Comparison of ENCODE assay signal across 22 cellular contexts in genomic region chr4:101339332-101339731, GRCh38.
"Had no signal": no experiment of that assay in that cellular context is flagged by ENCODE, and none has a peak within 500 bp of the region (broad histone marks: within the 10 kb centered on the region; RNA-seq: fewer than 3 reads in every experiment).

No MANE protein-coding gene starts in this region.

- H3K27ac ChIP-seq: colonic mucosa, esophagus squamous epithelium, ovary, right atrium auricular region, sigmoid colon, tibial artery, upper lobe of left lung, vagina had no signal

- H3K9me3 Mint-ChIP-seq: neural crest cell; stimulated activated effector memory CD8-positive, alpha-beta T cell treated with anti-CD3 and anti-CD28 coated beads, Interleukin-12 subunit alpha, Interleukin-12 subunit beta, amount 100 ng/mL, for 72 hours; stimulated activated naive CD8-positive, alpha-beta T cell treated with anti-CD3 and anti-CD28 coated beads, Interleukin-15, Interleukin-2, amounts not matched to agents 100 ng/mL and 50 ng/mL, for 24 hours had no signal

- H3K27ac Mint-ChIP-seq: stimulated activated effector memory CD8-positive, alpha-beta T cell treated with anti-CD3 and anti-CD28 coated beads, Interleukin-12 subunit alpha, Interleukin-12 subunit beta, amount 100 ng/mL, for 72 hours; stimulated activated naive CD8-positive, alpha-beta T cell treated with anti-CD3 and anti-CD28 coated beads, Interleukin-15, Interleukin-2, amounts not matched to agents 100 ng/mL and 50 ng/mL, for 24 hours had no signal

- H3K4me3 Mint-ChIP-seq: naive thymus-derived CD4-positive, alpha-beta T cell; neural crest cell; stimulated activated effector memory CD8-positive, alpha-beta T cell treated with anti-CD3 and anti-CD28 coated beads, Interleukin-12 subunit alpha, Interleukin-12 subunit beta, amount 100 ng/mL, for 72 hours; stimulated activated naive CD8-positive, alpha-beta T cell treated with anti-CD3 and anti-CD28 coated beads, Interleukin-15, Interleukin-2, amounts not matched to agents 100 ng/mL and 50 ng/mL, for 24 hours had no signal

- H3K36me3 ChIP-seq: colonic mucosa, esophagus squamous epithelium, ovary, right atrium auricular region, sigmoid colon, tibial artery, upper lobe of left lung, vagina had no signal

- H3K27me3 ChIP-seq: colonic mucosa, esophagus squamous epithelium, ovary, right atrium auricular region, sigmoid colon, tibial artery, upper lobe of left lung, vagina had no signal

- H3K36me3 Mint-ChIP-seq: stimulated activated effector memory CD8-positive, alpha-beta T cell treated with anti-CD3 and anti-CD28 coated beads, Interleukin-12 subunit alpha, Interleukin-12 subunit beta, amount 100 ng/mL, for 72 hours had no signal

- H3K27me3 Mint-ChIP-seq: stimulated activated naive CD8-positive, alpha-beta T cell treated with anti-CD3 and anti-CD28 coated beads, Interleukin-15, Interleukin-2, amounts not matched to agents 100 ng/mL and 50 ng/mL, for 24 hours had no signal

- H3K9me3 ChIP-seq: colonic mucosa, esophagus squamous epithelium, ovary, right atrium auricular region, sigmoid colon, tibial artery, upper lobe of left lung, vagina had no signal

- H3K4me3 ChIP-seq: colonic mucosa, esophagus squamous epithelium, lung, ovary, right atrium auricular region, sigmoid colon, skin epidermis, tibial artery, upper lobe of left lung, vagina had no signal

- H3K4me1 ChIP-seq: colonic mucosa had no signal

- DNase-seq: colonic mucosa; dermis blood vessel endothelial cell; esophagus squamous epithelium; foreskin fibroblast; kidney; left cardiac atrium; left ventricle myocardium superior; mesendoderm; naive thymus-derived CD4-positive, alpha-beta T cell; ovary; sigmoid colon; stimulated activated CD4-positive, alpha-beta T cell treated with anti-CD3 and anti-CD28 coated beads, Interleukin-4, amount 100 ng/mL, for 1 hour; stimulated activated CD8-positive, alpha-beta memory T cell treated with anti-CD3 and anti-CD28 coated beads, Interleukin-4, amount 100 ng/mL, for 48 hours; tibial artery; upper lobe of left lung had no signal

- ATAC-seq: left cardiac atrium; left ventricle myocardium superior; naive thymus-derived CD4-positive, alpha-beta T cell; stimulated activated effector memory CD8-positive, alpha-beta T cell treated with anti-CD3 and anti-CD28 coated beads, Interleukin-12 subunit alpha, Interleukin-12 subunit beta, amount 100 ng/mL, for 72 hours had no signal

- H3K4me1 Mint-ChIP-seq: neural crest cell had no signal
